9 cellular contexts compared by ENCODE assay signal in genomic region chr10:101123085-101123814, GRCh38. TPM values are rescaled to one million over a fixed set of nuclear protein-coding genes. Genes with fewer than 3 reads are reported as not detected.
DNase-seq lines count a peak whose midpoint lies in the region; ATAC-seq and TF ChIP-seq lines count a peak whose summit lies in the region.
"Had no signal": no experiment of that assay in that cellular context is flagged by ENCODE, and none has a peak within 500 bp of the region (broad histone marks: within the 10 kb centered on the region; RNA-seq: fewer than 3 reads in every experiment).

No MANE protein-coding gene starts in this region.

- ATAC-seq in SK-N-SH treated with all-trans-retinoic acid at 6 μM for 48 hours: peak; percentile 45
- peak; percentile 25 for ATAC-seq in stimulated activated effector memory CD8-positive, alpha-beta T cell treated with anti-CD3 and anti-CD28 coated beads, Interleukin-12 subunit alpha, Interleukin-12 subunit beta, amount 100 ng/mL, for 72 hours
- ATAC-seq in GM18511 (IDR thresholded peaks at IDR 0.05; ENCODE audit: unreplicated experiment): no peak

- TF ChIP-seq POLR2A in tibial nerve (IDR thresholded peaks at IDR 0.05): no peak

- no peak for TF ChIP-seq EP300 in tibial nerve (IDR thresholded peaks at IDR 0.05)

- peaks cover 30% of the 10 kb centered on the region for H3K4me1 Mint-ChIP-seq in stimulated activated effector memory CD8-positive, alpha-beta T cell treated with anti-CD3 and anti-CD28 coated beads, Interleukin-12 subunit alpha, Interleukin-12 subunit beta, amount 100 ng/mL, for 72 hours

- WGBS in tibial nerve, 2 donors: 2% methylated on average over 26 to 44 of the region's 58 CpGs

- H3K4me3 ChIP-seq in iPS-11a (ENCODE audit: low read depth, low read length) (peak overlapping the region; percentile 8), tibial nerve (peak overlapping the region in 1 of 4 donors; percentile 26)
- H3K4me3 ChIP-seq: lung had no signal

- no peaks in the 10 kb centered on the region for H3K9me3 Mint-ChIP-seq in stimulated activated effector memory CD8-positive, alpha-beta T cell treated with anti-CD3 and anti-CD28 coated beads, Interleukin-12 subunit alpha, Interleukin-12 subunit beta, amount 100 ng/mL, for 72 hours

- H3K27ac Mint-ChIP-seq in stimulated activated effector memory CD8-positive, alpha-beta T cell treated with anti-CD3 and anti-CD28 coated beads, Interleukin-12 subunit alpha, Interleukin-12 subunit beta, amount 100 ng/mL, for 72 hours: no peak overlapping the region

- no peaks in the 10 kb centered on the region for H3K36me3 Mint-ChIP-seq in stimulated activated effector memory CD8-positive, alpha-beta T cell treated with anti-CD3 and anti-CD28 coated beads, Interleukin-12 subunit alpha, Interleukin-12 subunit beta, amount 100 ng/mL, for 72 hours

- peaks cover 0 to 27% (median 21%) of the 10 kb centered on the region in 4 donors for H3K4me1 ChIP-seq in tibial nerve

- peaks cover 0 to 98% of the 10 kb centered on the region in 2 donors for H3K27me3 ChIP-seq in tibial nerve

- no peaks in the 10 kb centered on the region for H3K36me3 ChIP-seq in tibial nerve

- DNase-seq in NCI-H748 (lab: John Stamatoyannopoulos, UW; ENCODE audit: unreplicated experiment) (peak; percentile 56), NCI-H748 treated with DMSO at 0.1 percent for 48 hours (lab: John Stamatoyannopoulos, UW) (no peak), tibial nerve (ENCODE audit: low spot score in 2 of 2) (no peak), DMS114 treated with DMSO at 0.1 percent for 48 hours (lab: John Stamatoyannopoulos, UW; ENCODE audit: unreplicated experiment) (no peak)
- no peak for DNase-seq in stimulated activated effector memory CD8-positive, alpha-beta T cell treated with anti-CD3 and anti-CD28 coated beads, Interleukin-12 subunit alpha, Interleukin-12 subunit beta, amount 100 ng/mL, for 72 hours (ENCODE audit: low spot score in 2 of 2)

- no peaks in the 10 kb centered on the region for H3K9me3 ChIP-seq in tibial nerve

- peak overlapping the region; percentile 89 for H3K4me3 Mint-ChIP-seq in stimulated activated effector memory CD8-positive, alpha-beta T cell treated with anti-CD3 and anti-CD28 coated beads, Interleukin-12 subunit alpha, Interleukin-12 subunit beta, amount 100 ng/mL, for 72 hours

- no peak for TF ChIP-seq CTCF in tibial nerve (IDR thresholded peaks at IDR 0.05)

- H3K27ac ChIP-seq in tibial nerve: no peak overlapping the region

TF ChIP-seq in SK-N-SH treated with all-trans-retinoic acid at 6 μM for 48 hours, 23 proteins besides CTCF, POLR2A, EP300 and RAD21:
- no peak for TF ChIP-seq ZFP30 (CRISPR knock-in tag; IDR thresholded peaks at IDR 0.05)
- TF ChIP-seq CSRNP3 (CRISPR knock-in tag; IDR thresholded peaks at IDR 0.05): no peak
- no peak for TF ChIP-seq ARNTL (CRISPR knock-in tag; IDR thresholded peaks at IDR 0.05; ENCODE audit: borderline replicate concordance, low read depth)
- TF ChIP-seq BACH2 (CRISPR knock-in tag; IDR thresholded peaks at IDR 0.05; ENCODE audit: borderline replicate concordance): no peak
- no peak for TF ChIP-seq POU6F1 (CRISPR knock-in tag; IDR thresholded peaks at IDR 0.05; ENCODE audit: borderline replicate concordance, low read depth)
- TF ChIP-seq TOX (CRISPR knock-in tag; IDR thresholded peaks at IDR 0.05; ENCODE audit: borderline replicate concordance): no peak
- TF ChIP-seq ISL1 (CRISPR knock-in tag; IDR thresholded peaks at IDR 0.05): no peak
- TF ChIP-seq ZNF8 (CRISPR knock-in tag; IDR thresholded peaks at IDR 0.05): no peak
- TF ChIP-seq SNAI2 (CRISPR knock-in tag; IDR thresholded peaks at IDR 0.05): no peak
- no peak for TF ChIP-seq ZC3H10 (CRISPR knock-in tag; IDR thresholded peaks at IDR 0.05)
- TF ChIP-seq TCF4 (CRISPR knock-in tag; IDR thresholded peaks at IDR 0.05; ENCODE audit: borderline replicate concordance): no peak
- TF ChIP-seq, protein P1, sequence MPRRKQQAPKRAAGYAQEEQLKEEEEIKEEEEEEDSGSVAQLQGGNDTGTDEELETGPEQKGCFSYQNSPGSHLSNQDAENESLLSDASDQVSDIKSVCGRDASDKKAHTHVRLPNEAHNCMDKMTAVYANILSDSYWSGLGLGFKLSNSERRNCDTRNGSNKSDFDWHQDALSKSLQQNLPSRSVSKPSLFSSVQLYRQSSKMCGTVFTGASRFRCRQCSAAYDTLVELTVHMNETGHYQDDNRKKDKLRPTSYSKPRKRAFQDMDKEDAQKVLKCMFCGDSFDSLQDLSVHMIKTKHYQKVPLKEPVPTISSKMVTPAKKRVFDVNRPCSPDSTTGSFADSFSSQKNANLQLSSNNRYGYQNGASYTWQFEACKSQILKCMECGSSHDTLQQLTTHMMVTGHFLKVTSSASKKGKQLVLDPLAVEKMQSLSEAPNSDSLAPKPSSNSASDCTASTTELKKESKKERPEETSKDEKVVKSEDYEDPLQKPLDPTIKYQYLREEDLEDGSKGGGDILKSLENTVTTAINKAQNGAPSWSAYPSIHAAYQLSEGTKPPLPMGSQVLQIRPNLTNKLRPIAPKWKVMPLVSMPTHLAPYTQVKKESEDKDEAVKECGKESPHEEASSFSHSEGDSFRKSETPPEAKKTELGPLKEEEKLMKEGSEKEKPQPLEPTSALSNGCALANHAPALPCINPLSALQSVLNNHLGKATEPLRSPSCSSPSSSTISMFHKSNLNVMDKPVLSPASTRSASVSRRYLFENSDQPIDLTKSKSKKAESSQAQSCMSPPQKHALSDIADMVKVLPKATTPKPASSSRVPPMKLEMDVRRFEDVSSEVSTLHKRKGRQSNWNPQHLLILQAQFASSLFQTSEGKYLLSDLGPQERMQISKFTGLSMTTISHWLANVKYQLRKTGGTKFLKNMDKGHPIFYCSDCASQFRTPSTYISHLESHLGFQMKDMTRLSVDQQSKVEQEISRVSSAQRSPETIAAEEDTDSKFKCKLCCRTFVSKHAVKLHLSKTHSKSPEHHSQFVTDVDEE (CRISPR knock-in tag; IDR thresholded peaks at IDR 0.05): no peak
- TF ChIP-seq, protein P2, sequence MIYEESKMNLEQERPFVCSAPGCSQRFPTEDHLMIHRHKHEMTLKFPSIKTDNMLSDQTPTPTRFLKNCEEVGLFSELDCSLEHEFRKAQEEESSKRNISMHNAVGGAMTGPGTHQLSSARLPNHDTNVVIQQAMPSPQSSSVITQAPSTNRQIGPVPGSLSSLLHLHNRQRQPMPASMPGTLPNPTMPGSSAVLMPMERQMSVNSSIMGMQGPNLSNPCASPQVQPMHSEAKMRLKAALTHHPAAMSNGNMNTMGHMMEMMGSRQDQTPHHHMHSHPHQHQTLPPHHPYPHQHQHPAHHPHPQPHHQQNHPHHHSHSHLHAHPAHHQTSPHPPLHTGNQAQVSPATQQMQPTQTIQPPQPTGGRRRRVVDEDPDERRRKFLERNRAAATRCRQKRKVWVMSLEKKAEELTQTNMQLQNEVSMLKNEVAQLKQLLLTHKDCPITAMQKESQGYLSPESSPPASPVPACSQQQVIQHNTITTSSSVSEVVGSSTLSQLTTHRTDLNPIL (CRISPR knock-in tag; IDR thresholded peaks at IDR 0.05; ENCODE audit: low read depth): no peak
- TF ChIP-seq GLIS3 (CRISPR knock-in tag; IDR thresholded peaks at IDR 0.05): no peak
- no peak for TF ChIP-seq RARB (CRISPR knock-in tag; IDR thresholded peaks at IDR 0.05)
- TF ChIP-seq ESRRG (CRISPR knock-in tag; IDR thresholded peaks at IDR 0.05): no peak
- TF ChIP-seq OSR1 (CRISPR knock-in tag; IDR thresholded peaks at IDR 0.05): no peak

RNA-seq across cellular contexts. Expression of gene TLX1, which starts 7.8 kb away (rescaled TPM):
- total RNA-seq in tibial nerve: not detected
- total RNA-seq: lung had no signal
